Comparison of ENCODE assay signal across 1 cellular context in the genomic region with DNA sequence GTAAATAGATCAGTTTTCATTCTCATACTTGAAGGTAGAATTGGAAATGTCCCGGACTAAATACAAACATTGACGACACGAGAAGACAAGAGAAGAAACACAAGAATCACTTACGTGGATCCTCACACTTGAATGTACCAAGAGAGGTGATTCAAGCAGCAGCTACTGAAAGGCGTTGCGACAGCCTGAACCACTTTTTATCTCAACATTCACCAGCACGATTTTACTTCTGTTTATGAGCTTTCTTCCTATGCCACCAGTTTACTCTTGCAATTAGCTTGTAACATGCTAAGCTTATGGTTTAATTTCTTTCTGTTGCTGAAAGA.
TF ChIP-seq lines count a peak whose summit lies in the region.

No MANE protein-coding gene starts in this region.

TF ChIP-seq in GM23338, 12 proteins besides CTCF, POLR2A, EP300 and RAD21 (continued from another document):
- TF ChIP-seq, protein P1, sequence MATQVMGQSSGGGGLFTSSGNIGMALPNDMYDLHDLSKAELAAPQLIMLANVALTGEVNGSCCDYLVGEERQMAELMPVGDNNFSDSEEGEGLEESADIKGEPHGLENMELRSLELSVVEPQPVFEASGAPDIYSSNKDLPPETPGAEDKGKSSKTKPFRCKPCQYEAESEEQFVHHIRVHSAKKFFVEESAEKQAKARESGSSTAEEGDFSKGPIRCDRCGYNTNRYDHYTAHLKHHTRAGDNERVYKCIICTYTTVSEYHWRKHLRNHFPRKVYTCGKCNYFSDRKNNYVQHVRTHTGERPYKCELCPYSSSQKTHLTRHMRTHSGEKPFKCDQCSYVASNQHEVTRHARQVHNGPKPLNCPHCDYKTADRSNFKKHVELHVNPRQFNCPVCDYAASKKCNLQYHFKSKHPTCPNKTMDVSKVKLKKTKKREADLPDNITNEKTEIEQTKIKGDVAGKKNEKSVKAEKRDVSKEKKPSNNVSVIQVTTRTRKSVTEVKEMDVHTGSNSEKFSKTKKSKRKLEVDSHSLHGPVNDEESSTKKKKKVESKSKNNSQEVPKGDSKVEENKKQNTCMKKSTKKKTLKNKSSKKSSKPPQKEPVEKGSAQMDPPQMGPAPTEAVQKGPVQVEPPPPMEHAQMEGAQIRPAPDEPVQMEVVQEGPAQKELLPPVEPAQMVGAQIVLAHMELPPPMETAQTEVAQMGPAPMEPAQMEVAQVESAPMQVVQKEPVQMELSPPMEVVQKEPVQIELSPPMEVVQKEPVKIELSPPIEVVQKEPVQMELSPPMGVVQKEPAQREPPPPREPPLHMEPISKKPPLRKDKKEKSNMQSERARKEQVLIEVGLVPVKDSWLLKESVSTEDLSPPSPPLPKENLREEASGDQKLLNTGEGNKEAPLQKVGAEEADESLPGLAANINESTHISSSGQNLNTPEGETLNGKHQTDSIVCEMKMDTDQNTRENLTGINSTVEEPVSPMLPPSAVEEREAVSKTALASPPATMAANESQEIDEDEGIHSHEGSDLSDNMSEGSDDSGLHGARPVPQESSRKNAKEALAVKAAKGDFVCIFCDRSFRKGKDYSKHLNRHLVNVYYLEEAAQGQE (IDR thresholded peaks at IDR 0.05; ENCODE audit: unreplicated experiment): no peak
- no peak for TF ChIP-seq NANOG (IDR thresholded peaks at IDR 0.05; ENCODE audit: borderline replicate concordance)
- TF ChIP-seq POLR2AphosphoS5 (IDR thresholded peaks at IDR 0.05; ENCODE audit: low read depth): no peak
- TF ChIP-seq, protein P2, sequence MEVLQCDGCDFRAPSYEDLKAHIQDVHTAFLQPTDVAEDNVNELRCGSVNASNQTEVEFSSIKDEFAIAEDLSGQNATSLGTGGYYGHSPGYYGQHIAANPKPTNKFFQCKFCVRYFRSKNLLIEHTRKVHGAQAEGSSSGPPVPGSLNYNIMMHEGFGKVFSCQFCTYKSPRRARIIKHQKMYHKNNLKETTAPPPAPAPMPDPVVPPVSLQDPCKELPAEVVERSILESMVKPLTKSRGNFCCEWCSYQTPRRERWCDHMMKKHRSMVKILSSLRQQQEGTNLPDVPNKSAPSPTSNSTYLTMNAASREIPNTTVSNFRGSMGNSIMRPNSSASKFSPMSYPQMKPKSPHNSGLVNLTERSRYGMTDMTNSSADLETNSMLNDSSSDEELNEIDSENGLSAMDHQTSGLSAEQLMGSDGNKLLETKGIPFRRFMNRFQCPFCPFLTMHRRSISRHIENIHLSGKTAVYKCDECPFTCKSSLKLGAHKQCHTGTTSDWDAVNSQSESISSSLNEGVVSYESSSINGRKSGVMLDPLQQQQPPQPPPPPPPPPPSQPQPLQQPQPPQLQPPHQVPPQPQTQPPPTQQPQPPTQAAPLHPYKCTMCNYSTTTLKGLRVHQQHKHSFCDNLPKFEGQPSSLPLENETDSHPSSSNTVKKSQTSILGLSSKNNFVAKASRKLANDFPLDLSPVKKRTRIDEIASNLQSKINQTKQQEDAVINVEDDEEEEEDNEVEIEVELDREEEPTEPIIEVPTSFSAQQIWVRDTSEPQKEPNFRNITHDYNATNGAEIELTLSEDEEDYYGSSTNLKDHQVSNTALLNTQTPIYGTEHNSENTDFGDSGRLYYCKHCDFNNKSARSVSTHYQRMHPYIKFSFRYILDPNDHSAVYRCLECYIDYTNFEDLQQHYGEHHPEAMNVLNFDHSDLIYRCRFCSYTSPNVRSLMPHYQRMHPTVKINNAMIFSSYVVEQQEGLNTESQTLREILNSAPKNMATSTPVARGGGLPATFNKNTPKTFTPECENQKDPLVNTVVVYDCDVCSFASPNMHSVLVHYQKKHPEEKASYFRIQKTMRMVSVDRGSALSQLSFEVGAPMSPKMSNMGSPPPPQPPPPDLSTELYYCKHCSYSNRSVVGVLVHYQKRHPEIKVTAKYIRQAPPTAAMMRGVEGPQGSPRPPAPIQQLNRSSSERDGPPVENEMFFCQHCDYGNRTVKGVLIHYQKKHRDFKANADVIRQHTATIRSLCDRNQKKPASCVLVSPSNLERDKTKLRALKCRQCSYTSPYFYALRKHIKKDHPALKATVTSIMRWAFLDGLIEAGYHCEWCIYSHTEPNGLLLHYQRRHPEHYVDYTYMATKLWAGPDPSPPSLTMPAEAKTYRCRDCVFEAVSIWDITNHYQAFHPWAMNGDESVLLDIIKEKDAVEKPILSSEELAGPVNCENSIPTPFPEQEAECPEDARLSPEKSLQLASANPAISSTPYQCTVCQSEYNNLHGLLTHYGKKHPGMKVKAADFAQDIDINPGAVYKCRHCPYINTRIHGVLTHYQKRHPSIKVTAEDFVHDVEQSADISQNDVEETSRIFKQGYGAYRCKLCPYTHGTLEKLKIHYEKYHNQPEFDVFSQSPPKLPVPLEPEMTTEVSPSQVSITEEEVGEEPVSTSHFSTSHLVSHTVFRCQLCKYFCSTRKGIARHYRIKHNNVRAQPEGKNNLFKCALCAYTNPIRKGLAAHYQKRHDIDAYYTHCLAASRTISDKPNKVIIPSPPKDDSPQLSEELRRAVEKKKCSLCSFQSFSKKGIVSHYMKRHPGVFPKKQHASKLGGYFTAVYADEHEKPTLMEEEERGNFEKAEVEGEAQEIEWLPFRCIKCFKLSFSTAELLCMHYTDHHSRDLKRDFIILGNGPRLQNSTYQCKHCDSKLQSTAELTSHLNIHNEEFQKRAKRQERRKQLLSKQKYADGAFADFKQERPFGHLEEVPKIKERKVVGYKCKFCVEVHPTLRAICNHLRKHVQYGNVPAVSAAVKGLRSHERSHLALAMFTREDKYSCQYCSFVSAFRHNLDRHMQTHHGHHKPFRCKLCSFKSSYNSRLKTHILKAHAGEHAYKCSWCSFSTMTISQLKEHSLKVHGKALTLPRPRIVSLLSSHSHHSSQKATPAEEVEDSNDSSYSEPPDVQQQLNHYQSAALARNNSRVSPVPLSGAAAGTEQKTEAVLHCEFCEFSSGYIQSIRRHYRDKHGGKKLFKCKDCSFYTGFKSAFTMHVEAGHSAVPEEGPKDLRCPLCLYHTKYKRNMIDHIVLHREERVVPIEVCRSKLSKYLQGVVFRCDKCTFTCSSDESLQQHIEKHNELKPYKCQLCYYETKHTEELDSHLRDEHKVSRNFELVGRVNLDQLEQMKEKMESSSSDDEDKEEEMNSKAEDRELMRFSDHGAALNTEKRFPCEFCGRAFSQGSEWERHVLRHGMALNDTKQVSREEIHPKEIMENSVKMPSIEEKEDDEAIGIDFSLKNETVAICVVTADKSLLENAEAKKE (CRISPR knock-in tag; IDR thresholded peaks at IDR 0.05): no peak
- TF ChIP-seq ZNF331 (CRISPR knock-in tag; IDR thresholded peaks at IDR 0.05; ENCODE audit: low read depth): no peak
- no peak for TF ChIP-seq CREB1 (CRISPR knock-in tag; IDR thresholded peaks at IDR 0.05; ENCODE audit: low read depth)
- no peak for TF ChIP-seq STAT1 (IDR thresholded peaks at IDR 0.05; ENCODE audit: unreplicated experiment)
TF ChIP-seq in GM23338: peak in this region for 0.
